ENCODE assay signal across 28 cellular contexts in the genomic region with DNA sequence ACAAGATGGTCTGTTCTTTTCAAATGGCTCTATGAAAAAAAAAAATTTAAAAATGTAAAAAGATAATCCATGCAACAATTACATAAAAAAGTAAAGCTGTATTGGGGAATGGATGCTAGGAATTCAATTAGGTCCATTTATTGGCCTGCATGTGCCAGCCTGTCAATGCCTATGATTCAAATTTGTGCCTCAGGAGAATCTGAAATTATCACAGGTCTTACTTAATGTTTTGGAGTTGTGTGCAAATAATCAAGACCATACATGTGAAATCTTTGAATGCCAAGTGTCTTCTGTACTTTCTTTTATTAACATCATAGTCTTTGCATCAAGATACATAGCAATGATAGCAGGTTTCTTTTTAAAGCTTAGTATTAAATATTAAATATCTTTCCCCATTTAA. TPM values are rescaled to one million over a fixed set of nuclear protein-coding genes. Genes with fewer than 3 reads are reported as not detected.
DNase-seq lines count a peak whose midpoint lies in the region; ATAC-seq, FAIRE-seq and TF ChIP-seq lines count a peak whose summit lies in the region.
"Had no signal": no experiment of that assay in that cellular context is flagged by ENCODE, and none has a peak within 500 bp of the region (broad histone marks: within the 10 kb centered on the region; RNA-seq: fewer than 3 reads in every experiment).

No MANE protein-coding gene starts in this region.

- H3K27me3 Mint-ChIP-seq in neural progenitor cell (ENCODE audit: insufficient read depth, low read depth) = no peaks in the 10 kb centered on the region
- H3K27me3 Mint-ChIP-seq: CD4-positive, alpha-beta memory T cell; CD4-positive, CD25-positive, alpha-beta regulatory T cell had no signal

- intact Hi-C loops in heart left ventricle (cut with DNase I) = no loop called here

- no peaks in the 10 kb centered on the region for H4K20me1 ChIP-seq in neural progenitor cell (ENCODE audit: low read depth)
- H4K20me1 ChIP-seq: BLaER1 had no signal

- H3K36me3 Mint-ChIP-seq in neural progenitor cell = peaks cover 25% of the 10 kb centered on the region

- H3K9ac ChIP-seq in neural progenitor cell = peak overlapping the region; percentile 20
- H3K9ac ChIP-seq: BLaER1 had no signal

- peaks cover 6% of the 10 kb centered on the region for H3K36me3 ChIP-seq in neural progenitor cell
- peaks cover 2 to 63% (median 57%) of the 10 kb centered on the region in 9 donors for H3K36me3 ChIP-seq in heart left ventricle

- TF ChIP-seq CTCF in RWPE1 (conservative IDR thresholded peaks at IDR 0.05; ENCODE audit: low read depth) = no peak
- no peak for TF ChIP-seq CTCF in epithelial cell of esophagus (IDR thresholded peaks at IDR 0.05; ENCODE audit: insufficient read depth, low read depth, low read length, missing control alignments)
- TF ChIP-seq CTCF in neural progenitor cell (IDR thresholded peaks at IDR 0.05) = no peak
- TF ChIP-seq CTCF in heart left ventricle (IDR thresholded peaks at IDR 0.05) = no peak

- no peak overlapping the region for H3K4me3 Mint-ChIP-seq in neural progenitor cell
- H3K4me3 Mint-ChIP-seq: CD14-positive monocyte; CD4-positive, alpha-beta memory T cell; CD4-positive, CD25-positive, alpha-beta regulatory T cell; CD8-positive, alpha-beta memory T cell had no signal

- no peaks in the 10 kb centered on the region for H3K27me3 ChIP-seq in neural progenitor cell
- H3K27me3 ChIP-seq in heart left ventricle = no peaks in the 10 kb centered on the region
- H3K27me3 ChIP-seq: BE2C, BLaER1 had no signal

- no peak for ATAC-seq in heart left ventricle
- ATAC-seq in HG02678 (IDR thresholded peaks at IDR 0.05; ENCODE audit: unreplicated experiment) = no peak

- no peak overlapping the region for H3K4me2 ChIP-seq in neural progenitor cell
- H3K4me2 ChIP-seq: BLaER1 had no signal

- H3K4me1 ChIP-seq in neural progenitor cell (no peaks in the 10 kb centered on the region), heart left ventricle (no peaks in the 10 kb centered on the region)
- H3K4me1 ChIP-seq: BE2C, BLaER1 had no signal

- H2AFZ ChIP-seq in neural progenitor cell (replicated peaks) = no peak overlapping the region

- FAIRE-seq in TTC549 (lab: Jason Lieb, UNC) (peak; percentile 54), HTR-8/SVneo (lab: Jason Lieb, UNC) (no peak)
- FAIRE-seq: A204.1, GM12891, GM19239 had no signal

- H3K4me3 ChIP-seq in epithelial cell of esophagus (ENCODE audit: low read length) = no peak overlapping the region
- no peak overlapping the region for H3K4me3 ChIP-seq in neural progenitor cell
- no peak overlapping the region for H3K4me3 ChIP-seq in heart left ventricle
- H3K4me3 ChIP-seq: BLaER1 had no signal

- DNase-seq in RWPE1 (ENCODE audit: low spot score) (peak; percentile 16), epithelial cell of esophagus (ENCODE audit: low read depth) (peak; percentile 74), neural progenitor cell (ENCODE audit: low spot score) (no peak), heart left ventricle (no peak), HTR-8/SVneo (ENCODE audit: insufficient read length, low spot score) (no peak)
- DNase-seq in effector CD4-positive, alpha-beta T cell = no peak
- DNase-seq: 8988T; ACHN; BE2C; C1 segment of cervical spinal cord; CD4-positive, alpha-beta memory T cell; CD4-positive, CD25-positive, alpha-beta regulatory T cell; CD8-positive, alpha-beta memory T cell; COR-L47; DMS 273 treated with DMSO at 0.1 percent for 48 hours; DMS153; DMS53; DMS79; DND-41; EL; GDM1 had no signal

- no peaks in the 10 kb centered on the region for H3K79me2 ChIP-seq in neural progenitor cell (ENCODE audit: low read depth)

- CTCF ChIA-PET in RWPE1 (lab: Yijun Ruan, JAX) = interaction anchor here (0.7 to 1.0 kb wide), 3 partner anchors 11 to 31 kb away, joined by 3 to 5 read pairs (median 3); no protein-coding TSS in a partner anchor

- H3K4me1 Mint-ChIP-seq in neural progenitor cell = no peaks in the 10 kb centered on the region
- H3K4me1 Mint-ChIP-seq: CD14-positive monocyte; CD4-positive, alpha-beta memory T cell; CD4-positive, CD25-positive, alpha-beta regulatory T cell; CD8-positive, alpha-beta memory T cell had no signal

- H3K27ac ChIP-seq in RWPE1 (peak overlapping the region; percentile 68), neural progenitor cell (no peak overlapping the region), heart left ventricle (no peak overlapping the region)
- H3K27ac ChIP-seq: BLaER1 had no signal

- no peaks in the 10 kb centered on the region for H3F3A ChIP-seq in neural progenitor cell (ENCODE audit: low read depth)

- H3K9me3 ChIP-seq in neural progenitor cell (ENCODE audit: low read depth) (no peaks in the 10 kb centered on the region), heart left ventricle (no peaks in the 10 kb centered on the region)
- H3K9me3 ChIP-seq: BE2C, BLaER1 had no signal

- no peak for TF ChIP-seq POLR2A in heart left ventricle (IDR thresholded peaks at IDR 0.05)

- no peaks in the 10 kb centered on the region for H3K9me3 Mint-ChIP-seq in neural progenitor cell
- H3K9me3 Mint-ChIP-seq: CD14-positive monocyte; CD4-positive, alpha-beta memory T cell; CD4-positive, CD25-positive, alpha-beta regulatory T cell; CD8-positive, alpha-beta memory T cell had no signal

- H3K27ac Mint-ChIP-seq in neural progenitor cell = no peak overlapping the region
- H3K27ac Mint-ChIP-seq: CD4-positive, alpha-beta memory T cell; CD4-positive, CD25-positive, alpha-beta regulatory T cell had no signal

- POLR2A ChIA-PET in RWPE1 (lab: Yijun Ruan, JAX; ENCODE audit: low non-redundant PET) = no interaction called here

RNA-seq across cellular contexts. Expression of a gene that starts 13.5 kb away (rescaled TPM):
- total RNA-seq in neural progenitor cell (ENCODE audit: low replicate concordance) (42.7 and 51.4 TPM in 2 replicates), heart left ventricle (10 to 100 TPM; 16.1 to 30.1 (median 21.5) TPM)
- polyA plus RNA-seq in heart left ventricle = 10 to 100 TPM; 10.4 to 17.2 TPM

RNA-seq across cellular contexts. Expression of a gene that starts 17.6 kb away (rescaled TPM):
- total RNA-seq in neural progenitor cell (ENCODE audit: low replicate concordance) (54.6 and 67.0 TPM in 2 replicates), heart left ventricle (100 to 1,000 TPM in 5 of 9 donors, 10 to 100 TPM in 4; 91.4 to 155 (median 102) TPM)
- polyA plus RNA-seq in heart left ventricle = 100 to 1,000 TPM in 1 of 2 donors, 10 to 100 TPM in 1; 57.4 to 154 TPM

RNA-seq across cellular contexts. Expression of a gene that starts 26.5 kb away (rescaled TPM):
- total RNA-seq in neural progenitor cell (ENCODE audit: low replicate concordance) (12.6 and 19.7 TPM in 2 replicates), heart left ventricle (100 to 1,000 TPM; 146 to 274 (median 190) TPM)
- 100 to 1,000 TPM; 128 to 286 TPM for polyA plus RNA-seq in heart left ventricle

RNA-seq across cellular contexts. Expression of a gene that starts 51.6 kb away (rescaled TPM):
- total RNA-seq in neural progenitor cell (ENCODE audit: low replicate concordance) = 3.8 and 5.8 TPM in 2 replicates
- 1 to 10 TPM; 3.6 to 9.2 (median 5.3) TPM for total RNA-seq in heart left ventricle
- polyA plus RNA-seq in heart left ventricle = 10 to 100 TPM in 1 of 2 donors, 1 to 10 TPM in 1; 3.8 to 12.1 TPM

Comparison
In these comparisons a context has a peak if more than half of its experiments do, and no peak if none do; other contexts are left out.
1. DNase-seq: peak in RWPE1 (single experiment) and epithelial cell of esophagus (single experiment); none in neural progenitor cell (single experiment), heart left ventricle (0 of 5), HTR-8/SVneo (single experiment) and effector CD4-positive, alpha-beta T cell (single experiment).